Comparison of ENCODE assay signal across 16 cellular contexts in the genomic region with DNA sequence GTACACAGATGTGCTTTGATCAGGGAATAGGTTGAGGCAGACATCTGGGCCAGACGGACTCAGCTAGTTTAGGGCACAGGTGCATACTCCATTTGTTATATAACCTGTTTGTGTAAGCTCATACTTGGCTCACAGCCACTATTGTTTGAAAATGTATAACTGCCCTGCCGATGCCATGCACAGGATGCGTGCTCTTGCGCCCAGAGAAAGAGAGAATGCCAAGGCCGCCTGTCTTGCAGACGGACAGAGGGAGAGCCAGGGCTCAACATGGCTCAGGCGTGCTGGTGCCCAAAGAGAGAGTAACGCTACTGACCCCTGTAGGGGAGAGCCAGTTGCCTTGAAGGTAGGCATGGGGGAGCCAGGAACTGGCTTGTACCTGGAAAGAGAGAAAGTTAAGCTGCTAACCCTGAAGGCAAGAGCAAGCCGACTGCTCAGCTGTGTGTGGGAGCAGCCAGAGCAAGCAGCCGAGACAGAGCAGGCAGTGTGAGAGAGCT. TPM values are rescaled to one million over a fixed set of nuclear protein-coding genes. Genes with fewer than 3 reads are reported as not detected.
A peak's percentile ranks its signal among the peaks of the same experiment; 100 is the strongest.
DNase-seq lines count a peak whose midpoint lies in the region; ATAC-seq and TF ChIP-seq lines count a peak whose summit lies in the region.
"Had no signal": no experiment of that assay in that cellular context is flagged by ENCODE, and none has a peak within 500 bp of the region (broad histone marks: within the 10 kb centered on the region; RNA-seq: fewer than 3 reads in every experiment).

No MANE protein-coding gene starts in this region.

- H3K4me1 ChIP-seq in left ventricle myocardium inferior (peaks cover 9% of the 10 kb centered on the region), spleen (no peaks in the 10 kb centered on the region)
- H3K4me1 ChIP-seq: Caco-2, lower lobe of right lung, Peyer's patch had no signal

- no peak for ATAC-seq in left cardiac atrium

- intact Hi-C loops in left ventricle myocardium inferior (cut with micrococcal nuclease) = no loop called here
- intact Hi-C loops in left cardiac atrium (cut with DNase I) = no loop called here
- intact Hi-C loops in spleen (cut with DNase I; ENCODE audit: low total_unique reads) = no loop called here

- peak overlapping the region; percentile 20 for H3K27ac ChIP-seq in left ventricle myocardium inferior (replicated peaks)
- no peak overlapping the region for H3K27ac ChIP-seq in spleen
- H3K27ac ChIP-seq: lower lobe of right lung, Peyer's patch had no signal

- TF ChIP-seq CTCF in left ventricle myocardium inferior (IDR thresholded peaks at IDR 0.05; ENCODE audit: borderline replicate concordance) = no peak
- TF ChIP-seq CTCF in spleen (IDR thresholded peaks at IDR 0.05 in 8 of 11, conservative IDR thresholded peaks at IDR 0.05 in 3 of 11) = no peak

- TF ChIP-seq POLR2A in spleen (IDR thresholded peaks at IDR 0.05) = no peak

- H3K4me3 ChIP-seq in left ventricle myocardium inferior (no peak overlapping the region), spleen (no peak overlapping the region)
- H3K4me3 ChIP-seq: lower lobe of right lung, Peyer's patch had no signal

- WGBS in spleen, 5 donors = 89 to 92% (median 90%) methylated on average over 10 of the region's 10 CpGs

- H3K27me3 ChIP-seq in left ventricle myocardium inferior (ENCODE audit: low read depth) (no peaks in the 10 kb centered on the region), spleen (replicated peaks in 1 of 7) (no peaks in the 10 kb centered on the region)
- H3K27me3 ChIP-seq: Peyer's patch had no signal

- H3K9me3 ChIP-seq in left ventricle myocardium inferior (replicated peaks) = no peaks in the 10 kb centered on the region
- H3K9me3 ChIP-seq in spleen = no peaks in the 10 kb centered on the region
- H3K9me3 ChIP-seq: Caco-2, lower lobe of right lung, Peyer's patch had no signal

- H3K36me3 ChIP-seq in left ventricle myocardium inferior (peaks cover 86% of the 10 kb centered on the region), spleen (no peaks in the 10 kb centered on the region)

- no peak for DNase-seq in left ventricle myocardium inferior
- no peak for DNase-seq in left cardiac atrium
- DNase-seq in NCI-H748 (lab: John Stamatoyannopoulos, UW; ENCODE audit: unreplicated experiment) = peak; percentile 87
- DNase-seq in iPS DF 4.7 (ENCODE audit: extremely low read depth, low spot score) = peak; percentile 28
- no peak for DNase-seq in spleen
- no peak for DNase-seq in effector CD4-positive, alpha-beta T cell
- no peak for DNase-seq in T-helper 9 cell
- no peak for DNase-seq in NCI-H446 treated with DMSO at 0.1 percent for 48 hours (lab: John Stamatoyannopoulos, UW)
- DNase-seq: activated CD4-positive, CD25-positive, alpha-beta regulatory T cell; activated naive CD4-positive, alpha-beta T cell treated with anti-CD3 and anti-CD28 coated beads for 36 hours; Caco-2; lower lobe of right lung; NCI-H226; nephron progenitor cell; Peyer's patch; SW 1271 had no signal

RNA-seq across cellular contexts. Expression of a gene that starts 57.7 kb away (rescaled TPM):
- 69.5 TPM for total RNA-seq in left ventricle myocardium inferior
- 10 to 100 TPM; 47.6 to 49.4 TPM for total RNA-seq in left cardiac atrium
- 1 to 10 TPM; 1.9 to 7.8 (median 3.6) TPM for total RNA-seq in spleen
- 1 to 10 TPM; 7.8 to 7.9 (median 7.9) TPM for polyA plus RNA-seq in spleen

RNA-seq across cellular contexts. Expression of a gene that starts 57.8 kb away (rescaled TPM):
- total RNA-seq in left ventricle myocardium inferior (28.5 TPM), left cardiac atrium (10 to 100 TPM; 18.4 to 23.1 TPM), spleen (10 to 100 TPM; 12.4 to 35.1 (median 16.8) TPM)
- polyA plus RNA-seq in spleen = 10 to 100 TPM in 1 of 3 donors, 1 to 10 TPM in 2; 8.8 to 11.0 (median 9.6) TPM

Comparison
In these comparisons a context has a peak if more than half of its experiments do, and no peak if none do; other contexts are left out.
1. DNase-seq: peak in NCI-H748 (single experiment) and iPS DF 4.7 (single experiment); none in left ventricle myocardium inferior (single experiment), left cardiac atrium (single experiment), spleen (single experiment), effector CD4-positive, alpha-beta T cell (single experiment), T-helper 9 cell (single experiment) and NCI-H446 treated with DMSO at 0.1 percent for 48 hours (single experiment).